Comparison of ENCODE assay signal across 11 cellular contexts in genomic region chr10:91296471-91296870, GRCh38.
DNase-seq lines count a peak whose midpoint lies in the region; ATAC-seq and TF ChIP-seq lines count a peak whose summit lies in the region.
"Had no signal": no experiment of that assay in that cellular context is flagged by ENCODE, and none has a peak within 500 bp of the region (broad histone marks: within the 10 kb centered on the region; RNA-seq: fewer than 3 reads in every experiment).

No MANE protein-coding gene starts in this region.

- no peaks in the 10 kb centered on the region for H4K20me1 ChIP-seq in GM23338 (replicated peaks; ENCODE audit: insufficient read depth)
- no peaks in the 10 kb centered on the region for H4K20me1 ChIP-seq in OCI-LY3 (ENCODE audit: insufficient read depth, low read length)

- no peak overlapping the region for H3K27ac Mint-ChIP-seq in GM23338
- H3K27ac Mint-ChIP-seq in activated CD4-positive, alpha-beta memory T cell treated with anti-CD3 and anti-CD28 coated beads, Interleukin-2, amount 10 ng/mL, durations not matched to agents 7 days and 5 days, result no peak overlapping the region
- H3K27ac Mint-ChIP-seq: activated naive CD8-positive, alpha-beta T cell had no signal

- no peaks in the 10 kb centered on the region for H3K4me1 ChIP-seq in BE2C
- H3K4me1 ChIP-seq in GM23338 (ENCODE audit: insufficient read depth), result peaks cover 11% of the 10 kb centered on the region; the same call in 1 of the 2 replicates
- H3K4me1 ChIP-seq in OCI-LY3 (ENCODE audit: low read length), result peaks cover 20% of the 10 kb centered on the region

- no peaks in the 10 kb centered on the region for H3K9me2 ChIP-seq in GM23338 (ENCODE audit: insufficient read depth)

- DNase-seq in BE2C (no peak), GM23338 (ENCODE audit: low spot score) (peak; percentile 71), fibroblast of the aortic adventitia (ENCODE audit: low read depth) (peak; percentile 23), cardiac septum (ENCODE audit: low spot score) (no peak)
- DNase-seq in stimulated activated CD4-positive, alpha-beta T cell treated with anti-CD3 and anti-CD28 coated beads, Interleukin-4, amount 100 ng/mL, for 4 hours, result no peak
- no peak for DNase-seq in activated CD4-positive, alpha-beta memory T cell treated with anti-CD3 and anti-CD28 coated beads, Interleukin-2, amount 10 ng/mL, durations not matched to agents 7 days and 5 days
- DNase-seq: glutamatergic neuron, ovary had no signal

- H3K4me3 Mint-ChIP-seq in GM23338, result no peak overlapping the region
- no peak overlapping the region for H3K4me3 Mint-ChIP-seq in activated CD4-positive, alpha-beta memory T cell treated with anti-CD3 and anti-CD28 coated beads, Interleukin-2, amount 10 ng/mL, durations not matched to agents 7 days and 5 days
- H3K4me3 Mint-ChIP-seq: activated naive CD8-positive, alpha-beta T cell had no signal

- peak overlapping the region; percentile 19; the same call in 1 of the 2 replicates for H3K4me3 ChIP-seq in BE2C (ENCODE audit: low read depth, low read length)
- H3K4me3 ChIP-seq in GM23338, result no peak overlapping the region
- peak overlapping the region; percentile 51 for H3K4me3 ChIP-seq in OCI-LY3 (ENCODE audit: low read length)
- no peak overlapping the region for H3K4me3 ChIP-seq in fibroblast of the aortic adventitia (ENCODE audit: low read depth, low read length)
- H3K4me3 ChIP-seq: ovary had no signal

- H3K36me3 Mint-ChIP-seq in GM23338 (ENCODE audit: low read depth), result no peaks in the 10 kb centered on the region
- no peaks in the 10 kb centered on the region for H3K36me3 Mint-ChIP-seq in activated CD4-positive, alpha-beta memory T cell treated with anti-CD3 and anti-CD28 coated beads, Interleukin-2, amount 10 ng/mL, durations not matched to agents 7 days and 5 days (ENCODE audit: low read depth)
- H3K36me3 Mint-ChIP-seq: activated naive CD8-positive, alpha-beta T cell had no signal

- H3K79me2 ChIP-seq in GM23338 (replicated peaks; ENCODE audit: insufficient read depth) (no peaks in the 10 kb centered on the region), OCI-LY3 (ENCODE audit: low read length) (no peaks in the 10 kb centered on the region)

- H3K9me3 ChIP-seq in BE2C (no peaks in the 10 kb centered on the region), OCI-LY3 (ENCODE audit: insufficient read depth, low read length) (no peaks in the 10 kb centered on the region)
- H3K9me3 ChIP-seq: ovary had no signal

- H2AFZ ChIP-seq in GM23338, result no peak overlapping the region
- H2AFZ ChIP-seq in OCI-LY3 (ENCODE audit: low read depth, low read length), result 0 out of 2 replicates have a peak overlapping the region, but pooled peaks have one; percentile 39

- H3K9me3 Mint-ChIP-seq in GM23338, result no peaks in the 10 kb centered on the region
- no peaks in the 10 kb centered on the region for H3K9me3 Mint-ChIP-seq in activated CD4-positive, alpha-beta memory T cell treated with anti-CD3 and anti-CD28 coated beads, Interleukin-2, amount 10 ng/mL, durations not matched to agents 7 days and 5 days

- intact Hi-C loops in cardiac septum (cut with DNase I), result loop anchor here (5.0 kb wide), 2 partner anchors 71 to 336 kb away; partner anchors contain the start of gene PPP1R3C

- H3K27me3 Mint-ChIP-seq in GM23338 (ENCODE audit: insufficient read depth, low read depth, poor library complexity), result peaks cover 3% of the 10 kb centered on the region
- H3K27me3 Mint-ChIP-seq in activated CD4-positive, alpha-beta memory T cell treated with anti-CD3 and anti-CD28 coated beads, Interleukin-2, amount 10 ng/mL, durations not matched to agents 7 days and 5 days, result peaks cover 15% of the 10 kb centered on the region

- no peaks in the 10 kb centered on the region for H3K27me3 ChIP-seq in BE2C
- H3K27me3 ChIP-seq in GM23338 (ENCODE audit: insufficient read depth), result 0 out of 2 replicates have a peak, but pooled peaks cover 4% of the 10 kb centered on the region
- no peaks in the 10 kb centered on the region for H3K27me3 ChIP-seq in OCI-LY3 (ENCODE audit: low read depth, low read length)
- H3K27me3 ChIP-seq: ovary had no signal

- CTCF ChIA-PET in activated CD4-positive, alpha-beta memory T cell treated with anti-CD3 and anti-CD28 coated beads, Interleukin-2, amount 10 ng/mL, durations not matched to agents 7 days and 5 days (lab: Charles Lee), result interaction anchor here (0.7 to 3.8 kb wide), 3 partner anchors 133 to 385 kb away, joined by 3 to 27 read pairs (median 3); no protein-coding TSS in a partner anchor

- TF ChIP-seq CTCF in BE2C (IDR thresholded peaks at IDR 0.05; ENCODE audit: low read depth, low read length), result peak; percentile 70
- TF ChIP-seq CTCF in GM23338 (conservative IDR thresholded peaks at IDR 0.05; ENCODE audit: low read depth in 2 of 2), result peak; percentile 60 to 65
- TF ChIP-seq CTCF in OCI-LY3 (IDR thresholded peaks at IDR 0.05; ENCODE audit: low read depth, low read length), result peak; percentile 46
- TF ChIP-seq CTCF in fibroblast of the aortic adventitia (IDR thresholded peaks at IDR 0.05; ENCODE audit: insufficient read depth, low read length), result peak; percentile 29

- ATAC-seq in GM23338 (peak; percentile 16; the same call in 2 of the 3 replicates), GM18907 (IDR thresholded peaks at IDR 0.05; ENCODE audit: unreplicated experiment) (no peak)

- POLR2A ChIA-PET in activated CD4-positive, alpha-beta memory T cell treated with anti-CD3 and anti-CD28 coated beads, Interleukin-2, amount 10 ng/mL, durations not matched to agents 7 days and 5 days (lab: Charles Lee), result no interaction called here

- H3K4me1 Mint-ChIP-seq in GM23338, result peaks cover 10% of the 10 kb centered on the region
- H3K4me1 Mint-ChIP-seq in activated CD4-positive, alpha-beta memory T cell treated with anti-CD3 and anti-CD28 coated beads, Interleukin-2, amount 10 ng/mL, durations not matched to agents 7 days and 5 days, result peaks cover 10% of the 10 kb centered on the region

- peak overlapping the region; percentile 21; the same call in 1 of the 2 replicates for H3K9ac ChIP-seq in OCI-LY3 (ENCODE audit: low read length)

- H3F3A ChIP-seq in GM23338 (replicated peaks; ENCODE audit: low read depth), result no peaks in the 10 kb centered on the region

- H3K4me2 ChIP-seq in GM23338 (no peak overlapping the region), OCI-LY3 (ENCODE audit: low read length) (peak overlapping the region; percentile 63)

- H3K27ac ChIP-seq in GM23338 (ENCODE audit: low read depth), result no peak overlapping the region
- no peak overlapping the region for H3K27ac ChIP-seq in OCI-LY3 (ENCODE audit: low read length)
- H3K27ac ChIP-seq: ovary had no signal

- H3K36me3 ChIP-seq in BE2C (no peaks in the 10 kb centered on the region), GM23338 (ENCODE audit: insufficient read depth) (no peaks in the 10 kb centered on the region), OCI-LY3 (replicated peaks; ENCODE audit: low read depth, low read length) (no peaks in the 10 kb centered on the region)
- H3K36me3 ChIP-seq: ovary had no signal

TF ChIP-seq in GM23338, 12 proteins besides CTCF, POLR2A, EP300 and RAD21 (continues in another document):
- TF ChIP-seq STAT1 (IDR thresholded peaks at IDR 0.05; ENCODE audit: unreplicated experiment), result no peak
- no peak for TF ChIP-seq ZNF114 (CRISPR knock-in tag; IDR thresholded peaks at IDR 0.05)
- TF ChIP-seq CREB1 (CRISPR knock-in tag; IDR thresholded peaks at IDR 0.05; ENCODE audit: low read depth), result no peak
- TF ChIP-seq EZH2 (IDR thresholded peaks at IDR 0.05; ENCODE audit: low read depth, unreplicated experiment), result no peak
- TF ChIP-seq ZNF331 (CRISPR knock-in tag; IDR thresholded peaks at IDR 0.05; ENCODE audit: low read depth), result no peak
- TF ChIP-seq POLR2AphosphoS5 (IDR thresholded peaks at IDR 0.05; ENCODE audit: low read depth), result no peak
- no peak for TF ChIP-seq NANOG (IDR thresholded peaks at IDR 0.05; ENCODE audit: borderline replicate concordance)

Comparison
In these comparisons a context has a peak if more than half of its experiments do, and no peak if none do; other contexts are left out.
1. DNase-seq: peak in GM23338 (single experiment) and fibroblast of the aortic adventitia (single experiment); none in BE2C (single experiment), stimulated activated CD4-positive, alpha-beta T cell treated with anti-CD3 and anti-CD28 coated beads, Interleukin-4, amount 100 ng/mL, for 4 hours (0 of 2), cardiac septum (single experiment) and activated CD4-positive, alpha-beta memory T cell treated with anti-CD3 and anti-CD28 coated beads, Interleukin-2, amount 10 ng/mL, durations not matched to agents 7 days and 5 days (single experiment).
2. H3K4me3 ChIP-seq: peak in BE2C (single experiment) and OCI-LY3 (single experiment); none in GM23338 (single experiment) and fibroblast of the aortic adventitia (single experiment).
3. Peak in every context shown above with its lines, with median percentiles within 50 percentile points of each other: CTCF ChIP-seq.